Comparison of ENCODE assay signal across 26 cellular contexts in genomic region chr4:147381749-147382148, GRCh38.
"Had no signal": no experiment of that assay in that cellular context is flagged by ENCODE, and none has a peak within 500 bp of the region (broad histone marks: within the 10 kb centered on the region; RNA-seq: fewer than 3 reads in every experiment).

No MANE protein-coding gene starts in this region.

- H3K4me2 ChIP-seq: PC-9 had no signal

- H3K36me3 ChIP-seq: cardiac muscle cell had no signal

- H3K27ac ChIP-seq: cardiac muscle cell, PC-9, VCaP had no signal

- ATAC-seq: activated CD4-positive, alpha-beta T cell treated with anti-CD3 and anti-CD28 coated beads for 36 hours; activated T-helper 17 cell treated with anti-CD3 and anti-CD28 coated beads, Interleukin-2, amount 50 U/mL, for 72 hours; T-cell had no signal

- H2AFZ ChIP-seq: PC-9 had no signal

- H3K4me3 ChIP-seq: cardiac muscle cell, PC-9 had no signal

- DNase-seq: activated CD4-positive, alpha-beta memory T cell treated with anti-CD3 and anti-CD28 coated beads, Interleukin-2, amount 10 ng/mL, durations not matched to agents 7 days and 5 days; activated CD4-positive, alpha-beta T cell treated with anti-CD3 and anti-CD28 coated beads for 36 hours; activated CD4-positive, alpha-beta T cell treated with anti-CD3 and anti-CD28 coated beads, Interleukin-2, amount 50 U/mL, for 1 hour; activated gamma-delta T cell; activated naive CD4-positive, alpha-beta T cell treated with anti-CD3 and anti-CD28 coated beads for 36 hours; activated T-cell treated with anti-CD3 and anti-CD28 coated beads for 4 hours; activated T-cell treated with anti-CD3 and anti-CD28 coated beads, Interleukin-2, amount 50 U/mL, for 48 hours; amygdala; cerebellar nuclear complex; Karpas-422; NCI-H1105 treated with DMSO at 0.1 percent for 48 hours; NCI-H1436 treated with DMSO at 0.1 percent for 48 hours; NCI-H187; NCI-H2081; NCI-H510A treated with DMSO at 0.1 percent for 48 hours; NCI-H69; PC-9; SIG-M5; T-cell; T-helper 2 cell; T1000 had no signal

- H3K27me3 ChIP-seq: cardiac muscle cell had no signal

- FAIRE-seq: astrocyte, TTC549 had no signal
